In genomic region chr20:51013577-51014330, GRCh38 we compare ENCODE assay signal across 13 cellular contexts. TPM values are rescaled to one million over a fixed set of nuclear protein-coding genes. Genes with fewer than 3 reads are reported as not detected.
"Had no signal": no experiment of that assay in that cellular context is flagged by ENCODE, and none has a peak within 500 bp of the region (broad histone marks: within the 10 kb centered on the region; RNA-seq: fewer than 3 reads in every experiment).

No MANE protein-coding gene starts in this region.

- H3K36me3 ChIP-seq: adrenal gland, gastroesophageal sphincter, right lobe of liver, upper lobe of left lung had no signal

- DNase-seq: activated CD4-positive, alpha-beta T cell treated with anti-CD3 and anti-CD28 coated beads, Interleukin-2, amount 50 U/mL, for 1 hour; activated naive CD4-positive, alpha-beta T cell treated with anti-CD3 and anti-CD28 coated beads, Interleukin-2, amount 10 ng/mL, durations not matched to agents 7 days and 5 days; activated T-cell treated with anti-CD3 and anti-CD28 coated beads for 4 hours; adrenal gland; effector memory CD4-positive, alpha-beta T cell; kidney; right lobe of liver; stimulated activated CD4-positive, alpha-beta T cell treated with anti-CD3 and anti-CD28 coated beads, Interleukin-2, amount 100 ng/mL, for 24 hours; stimulated activated naive B cell treated with anti-CD40 and anti-IgM and Interleukin-4, amounts not matched to agents 10 μg/mL and 1 μg/mL and 100 μg/mL, for 72 hours; upper lobe of left lung had no signal

- H3K27me3 ChIP-seq: right lobe of liver, upper lobe of left lung had no signal

- H3K4me3 ChIP-seq: adrenal gland, gastroesophageal sphincter, right lobe of liver, upper lobe of left lung had no signal

- H3K9me3 ChIP-seq: adrenal gland, gastroesophageal sphincter, right lobe of liver, upper lobe of left lung had no signal

- H3K27ac ChIP-seq: adrenal gland, epithelial cell of prostate, gastroesophageal sphincter, right lobe of liver, upper lobe of left lung had no signal

- ATAC-seq: gastroesophageal sphincter; stimulated activated naive B cell treated with anti-CD40 and anti-IgM and Interleukin-4, amounts not matched to agents 10 μg/mL and 1 μg/mL and 100 μg/mL, for 72 hours had no signal

- H3K4me1 ChIP-seq: adrenal gland, gastroesophageal sphincter, right lobe of liver, upper lobe of left lung had no signal

RNA-seq across cellular contexts. Expression of gene KCNG1, which starts 9.2 kb away (rescaled TPM):
- total RNA-seq: T-helper 2 cell treated with Interferon-gamma antibody and Interleukin-4, amounts not matched to agents 100 ng/mL and 5 ng/mL, for 36 hours had no signal
